ENCODE assay signal across 10 cellular contexts in the genomic region with DNA sequence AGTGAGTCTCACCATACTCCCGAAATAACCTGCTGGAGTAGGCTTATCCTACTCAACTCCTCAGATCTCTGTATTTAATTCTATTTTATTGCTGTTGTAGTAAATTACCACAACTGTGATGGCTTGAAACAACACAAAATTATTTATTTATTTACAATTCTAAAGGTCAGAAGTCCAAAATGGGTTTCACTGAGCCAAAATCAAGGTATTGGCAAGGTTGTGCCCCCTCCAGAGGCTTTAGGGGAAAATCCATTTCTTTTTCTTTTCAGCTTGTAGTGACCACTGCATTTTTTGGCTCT. TPM values are rescaled to one million over a fixed set of nuclear protein-coding genes. Genes with fewer than 3 reads are reported as not detected.
"Had no signal": no experiment of that assay in that cellular context is flagged by ENCODE, and none has a peak within 500 bp of the region (broad histone marks: within the 10 kb centered on the region; RNA-seq: fewer than 3 reads in every experiment).

No MANE protein-coding gene starts in this region.

- H3K4me1 Mint-ChIP-seq: IgD-negative memory B cell had no signal

- H3K4me3 ChIP-seq: HAP-1 had no signal

- DNase-seq: GOT3, H7, HFFc6, KG1 had no signal

- H3K36me3 ChIP-seq: HAP-1 had no signal

- H3K27ac Mint-ChIP-seq: HFFc6, IgD-negative memory B cell had no signal

- H3K9me3 Mint-ChIP-seq: HFFc6, IgD-negative memory B cell had no signal

- H3K4me1 ChIP-seq: HAP-1 had no signal

- H3K4me3 Mint-ChIP-seq: HFFc6, IgD-negative memory B cell had no signal

- FAIRE-seq: HTR-8/SVneo had no signal

- H3K9me3 ChIP-seq: HAP-1 had no signal

- ATAC-seq: HCT116 had no signal

RNA-seq across cellular contexts. Expression of gene SLC17A2, which starts 0.9 kb away (rescaled TPM):
- total RNA-seq: H4, H7, HFFc6, HT-29 had no signal
- polyA plus RNA-seq: IgD-negative memory B cell had no signal

RNA-seq across cellular contexts. Expression of gene SLC17A3, which starts 57.3 kb away (rescaled TPM):
- total RNA-seq: H7, HFFc6, HT-29 had no signal
- polyA plus RNA-seq: IgD-negative memory B cell had no signal
